ENCODE assay signal across 8 cellular contexts in genomic region chr22:46592390-46592872, GRCh38. TPM values are rescaled to one million over a fixed set of nuclear protein-coding genes. Genes with fewer than 3 reads are reported as not detected.
A peak's percentile ranks its signal among the peaks of the same experiment; 100 is the strongest.
DNase-seq lines count a peak whose midpoint lies in the region; ATAC-seq and TF ChIP-seq lines count a peak whose summit lies in the region.

No MANE protein-coding gene starts in this region.

- TF ChIP-seq CTCF in Peyer's patch (IDR thresholded peaks at IDR 0.05) (no peak), brain (conservative IDR thresholded peaks at IDR 0.05) (no peak), tibial nerve (IDR thresholded peaks at IDR 0.05) (no peak)

- peak overlapping the region in 4 of 5 experiments; percentile 61 to 94 (median 82) for H3K27ac Mint-ChIP-seq in brain

- ATAC-seq in GM21528 (IDR thresholded peaks at IDR 0.05; ENCODE audit: low FRiP score, unreplicated experiment) (peak; percentile 48), HG03469 (IDR thresholded peaks at IDR 0.05; ENCODE audit: unreplicated experiment) (no peak)

- H3K36me3 Mint-ChIP-seq in brain = no peaks in the 10 kb centered on the region

- H3K9me3 ChIP-seq in Peyer's patch = no peaks in the 10 kb centered on the region
- no peaks in the 10 kb centered on the region for H3K9me3 ChIP-seq in muscle layer of duodenum (ENCODE audit: control insufficient read depth in 1 of 2, low read length in 2 of 2)
- no peaks in the 10 kb centered on the region for H3K9me3 ChIP-seq in tibial nerve
- H3K9me3 ChIP-seq in HAP-1 = no peaks in the 10 kb centered on the region

- peaks cover 27% of the 10 kb centered on the region for H3K4me1 Mint-ChIP-seq in brain

- H3K4me1 ChIP-seq in Peyer's patch = peaks cover 1 to 47% (median 11%) of the 10 kb centered on the region in 4 donors
- peaks cover 3 to 11% of the 10 kb centered on the region in 2 donors for H3K4me1 ChIP-seq in muscle layer of duodenum (ENCODE audit: control insufficient read depth in 1 of 2, insufficient read depth in 2 of 2, low read length in 2 of 2)
- peaks cover 0 to 92% (median 33%) of the 10 kb centered on the region in 4 donors for H3K4me1 ChIP-seq in tibial nerve
- no peaks in the 10 kb centered on the region for H3K4me1 ChIP-seq in HAP-1

- H3K27me3 Mint-ChIP-seq in brain = no peaks in the 10 kb centered on the region

- H3K9me3 Mint-ChIP-seq in brain = no peaks in the 10 kb centered on the region

- H3K4me3 Mint-ChIP-seq in brain = peak overlapping the region in 3 of 5 experiments; percentile 18 to 71 (median 36)

- peak; percentile 69 for DNase-seq in Ammon's horn (ENCODE audit: low spot score)
- peak in 2 of 3 donors; percentile 80 to 86 for DNase-seq in Peyer's patch
- no peak for DNase-seq in tibial nerve (ENCODE audit: low spot score in 2 of 2)
- DNase-seq in HAP-1 (ENCODE audit: low spot score in 2 of 2) = no peak

- H3K36me3 ChIP-seq in Peyer's patch (no peaks in the 10 kb centered on the region), muscle layer of duodenum (ENCODE audit: control insufficient read depth in 1 of 2, insufficient read depth in 2 of 2, low read length in 2 of 2) (no peaks in the 10 kb centered on the region), tibial nerve (no peaks in the 10 kb centered on the region), HAP-1 (replicated peaks) (no peaks in the 10 kb centered on the region)

- TF ChIP-seq POLR2A in Peyer's patch (IDR thresholded peaks at IDR 0.05) (no peak), tibial nerve (IDR thresholded peaks at IDR 0.05) (no peak)

- H3K4me3 ChIP-seq in Peyer's patch (peak overlapping the region in 1 of 4 donors; percentile 16), muscle layer of duodenum (ENCODE audit: low read depth in 1 of 2, low read length in 2 of 2) (peak overlapping the region; percentile 16 to 30), tibial nerve (peak overlapping the region in 3 of 4 donors; percentile 5 to 36 (median 23)), HAP-1 (no peak overlapping the region)

- 7 to 8% methylated on average over 13 of the region's 13 CpGs for WGBS in tibial nerve, 2 donors

- H3K27me3 ChIP-seq in Peyer's patch (no peaks in the 10 kb centered on the region), muscle layer of duodenum (ENCODE audit: low read depth, low read length) (no peaks in the 10 kb centered on the region), tibial nerve (no peaks in the 10 kb centered on the region), HAP-1 (ENCODE audit: low read depth) (no peaks in the 10 kb centered on the region)

- H3K27ac ChIP-seq in Peyer's patch (peak overlapping the region; percentile 41 to 71 (median 59)), muscle layer of duodenum (ENCODE audit: low read length) (peak overlapping the region; percentile 63), tibial nerve (peak overlapping the region; percentile 33 to 86 (median 78))

- in situ Hi-C loops in HAP-1 (cut with MboI; ENCODE audit: low sequenced_read_pairs) = no loop called here

- peak in 1 of 2 donors; percentile 31 for TF ChIP-seq EP300 in tibial nerve (IDR thresholded peaks at IDR 0.05)

RNA-seq across cellular contexts. Expression of gene GRAMD4, which starts 27.8 kb away (rescaled TPM):
- total RNA-seq in Peyer's patch (100 to 1,000 TPM in 3 of 4 donors, 10 to 100 TPM in 1; 98.2 to 428 (median 422) TPM), tibial nerve (100 to 1,000 TPM in 1 of 4 donors, 10 to 100 TPM in 3; 18.2 to 299 (median 54.3) TPM)
- polyA plus RNA-seq in brain (ENCODE audit: insufficient read depth, low read depth, low replicate concordance) = 12.6 TPM

RNA-seq across cellular contexts. Expression of gene CELSR1, which starts 55.0 kb away (rescaled TPM):
- 10 to 100 TPM in 1 of 4 donors, 1 to 10 TPM in 3; 1.1 to 22.3 (median 1.5) TPM for total RNA-seq in Peyer's patch
- polyA plus RNA-seq in brain (ENCODE audit: insufficient read depth, low read depth, low replicate concordance) = 1.5 TPM
- 1 to 10 TPM; 1.0 to 5.9 (median 2.6) TPM for total RNA-seq in tibial nerve

Comparison
In these comparisons a context has a peak if more than half of its experiments do, and no peak if none do; other contexts are left out.
1. DNase-seq: peak in Ammon's horn (single experiment) and Peyer's patch (2 of 3); none in tibial nerve (0 of 2) and HAP-1 (0 of 2).
2. Peak in every context shown above with its lines, with median percentiles within 50 percentile points of each other: H3K27ac ChIP-seq.